ENCODE assay signal across 15 cellular contexts in genomic region chr12:3106564-3106963, GRCh38. TPM values are rescaled to one million over a fixed set of nuclear protein-coding genes. Genes with fewer than 3 reads are reported as not detected.
A peak's percentile ranks its signal among the peaks of the same experiment; 100 is the strongest.
DNase-seq lines count a peak whose midpoint lies in the region; ATAC-seq and TF ChIP-seq lines count a peak whose summit lies in the region.
"Had no signal": no experiment of that assay in that cellular context is flagged by ENCODE, and none has a peak within 500 bp of the region (broad histone marks: within the 10 kb centered on the region; RNA-seq: fewer than 3 reads in every experiment).

No MANE protein-coding gene starts in this region.

- H3K4me3 ChIP-seq in neuronal stem cell (ENCODE audit: low read length in 2 of 2): no peak overlapping the region
- H3K4me3 ChIP-seq: suprapubic skin had no signal

- peaks cover 5% of the 10 kb centered on the region for H3K79me1 ChIP-seq in neuronal stem cell (ENCODE audit: low read depth, low read length)

- peaks cover 9% of the 10 kb centered on the region for H3K27me3 Mint-ChIP-seq in CD4-positive, alpha-beta T cell
- H3K27me3 Mint-ChIP-seq in chondrocyte (ENCODE audit: low read depth): no peaks in the 10 kb centered on the region

- H3K14ac ChIP-seq in neuronal stem cell (ENCODE audit: low read length): no peak overlapping the region

- H3K4me1 Mint-ChIP-seq in CD4-positive, alpha-beta T cell (ENCODE audit: low read depth): peaks cover 15% of the 10 kb centered on the region
- H3K4me1 Mint-ChIP-seq in chondrocyte (ENCODE audit: low read depth): peaks cover 73% of the 10 kb centered on the region

- no peak overlapping the region for H3K4ac ChIP-seq in neuronal stem cell (ENCODE audit: low read length)

- peak overlapping the region; percentile 20 for H3K18ac ChIP-seq in neuronal stem cell (ENCODE audit: low read length)

- no peak overlapping the region for H2BK5ac ChIP-seq in neuronal stem cell (ENCODE audit: low read length)

- peak overlapping the region; percentile 54 for H3K27ac Mint-ChIP-seq in CD4-positive, alpha-beta T cell
- peak overlapping the region; percentile 88 for H3K27ac Mint-ChIP-seq in chondrocyte (ENCODE audit: unreplicated experiment)
- H3K27ac Mint-ChIP-seq: activated T-cell treated with anti-CD3 and anti-CD28 coated beads, Interleukin-2, amount 50 U/mL, for 72 hours; effector memory CD8-positive, alpha-beta T cell had no signal

- no peak overlapping the region for H2BK12ac ChIP-seq in neuronal stem cell (ENCODE audit: low read length)

- H3K9me3 ChIP-seq in CD4-positive, alpha-beta T cell (ENCODE audit: control insufficient read depth, low read length): no peaks in the 10 kb centered on the region
- H3K9me3 ChIP-seq in neuronal stem cell (replicated peaks in 1 of 2; ENCODE audit: control insufficient read depth in 2 of 2, insufficient read depth in 1 of 2, low read depth in 1 of 2, low read length in 2 of 2): no peaks in the 10 kb centered on the region
- H3K9me3 ChIP-seq: suprapubic skin had no signal

- TF ChIP-seq CTCF in CD4-positive, alpha-beta T cell (IDR thresholded peaks at IDR 0.05): no peak
- TF ChIP-seq CTCF in chondrocyte (IDR thresholded peaks at IDR 0.05): no peak

- peak; percentile 32 for ATAC-seq in CD4-positive, alpha-beta T cell (ENCODE audit: poor library complexity)
- ATAC-seq in HG03457 (IDR thresholded peaks at IDR 0.05; ENCODE audit: unreplicated experiment) (no peak), left colon (no peak)
- ATAC-seq: effector memory CD8-positive, alpha-beta T cell; PC-3 had no signal

- no peaks in the 10 kb centered on the region for H3K36me3 ChIP-seq in neuronal stem cell (replicated peaks in 1 of 2; ENCODE audit: control insufficient read depth in 2 of 2, insufficient read depth in 2 of 2, low read length in 2 of 2)
- H3K36me3 ChIP-seq: suprapubic skin had no signal

- no peaks in the 10 kb centered on the region for H3K27me3 ChIP-seq in CD4-positive, alpha-beta T cell (ENCODE audit: control insufficient read depth, insufficient read depth, low read length)
- H3K27me3 ChIP-seq in neuronal stem cell (ENCODE audit: control insufficient read depth in 3 of 3, insufficient read depth in 3 of 3, low read depth in 1 of 3, low read length in 3 of 3): no peaks in the 10 kb centered on the region
- H3K27me3 ChIP-seq: suprapubic skin had no signal

- no peak overlapping the region for H2BK120ac ChIP-seq in neuronal stem cell (ENCODE audit: low read depth, low read length)

- H3K23ac ChIP-seq in neuronal stem cell (ENCODE audit: low read depth, low read length, poor library complexity): no peak overlapping the region

- no peak overlapping the region for H2BK15ac ChIP-seq in neuronal stem cell (ENCODE audit: low read length)

- no peak overlapping the region for H2AFZ ChIP-seq in neuronal stem cell (ENCODE audit: low read length)

- POLR2A ChIA-PET in CD4-positive, alpha-beta T cell (lab: Charles Lee): no interaction called here

- no peaks in the 10 kb centered on the region for H3K36me3 Mint-ChIP-seq in CD4-positive, alpha-beta T cell (ENCODE audit: low read depth)
- peaks cover 4% of the 10 kb centered on the region for H3K36me3 Mint-ChIP-seq in chondrocyte (ENCODE audit: low read depth)

- H4K91ac ChIP-seq in neuronal stem cell (ENCODE audit: low read depth, low read length, poor library complexity): no peak overlapping the region

- H4K8ac ChIP-seq in neuronal stem cell (ENCODE audit: low read depth, low read length): no peak overlapping the region

- CTCF ChIA-PET in CD4-positive, alpha-beta T cell (lab: Charles Lee): no interaction called here

- no peak overlapping the region for H3K27ac ChIP-seq in CD4-positive, alpha-beta T cell (ENCODE audit: low read depth, low read length)
- no peak overlapping the region for H3K27ac ChIP-seq in neuronal stem cell (replicated peaks; ENCODE audit: low read length)
- H3K27ac ChIP-seq: suprapubic skin had no signal

- no CpG with 5 or more reads among the region's 7 CpGs for WGBS in neuronal stem cell (ENCODE audit: extremely low coverage in 2 of 2, insufficient read length in 2 of 2, insufficient replicate concordance in 1 of 2), 2 donors

- H3K9me3 Mint-ChIP-seq in CD4-positive, alpha-beta T cell: no peaks in the 10 kb centered on the region
- H3K9me3 Mint-ChIP-seq in chondrocyte (ENCODE audit: low read depth): no peaks in the 10 kb centered on the region
- H3K9me3 Mint-ChIP-seq: activated T-cell treated with anti-CD3 and anti-CD28 coated beads, Interleukin-2, amount 50 U/mL, for 72 hours; effector memory CD8-positive, alpha-beta T cell had no signal

- no peak for DNase-seq in CD4-positive, alpha-beta T cell
- DNase-seq in NAMALWA (ENCODE audit: low spot score): peak; percentile 13
- DNase-seq in chondrocyte (ENCODE audit: low spot score): no peak
- no peak for DNase-seq in neuronal stem cell (ENCODE audit: low spot score)
- DNase-seq in hypothalamus (lab: John Stamatoyannopoulos, UW): no peak
- no peak for DNase-seq in left colon
- DNase-seq: activated naive CD4-positive, alpha-beta T cell treated with anti-CD3 and anti-CD28 coated beads, Interleukin-2, amount 50 U/mL, for 16 hours; activated T-cell treated with anti-CD3 and anti-CD28 coated beads, Interleukin-2, amount 50 U/mL, for 72 hours; Calu3; effector memory CD8-positive, alpha-beta T cell; NCI-H1105; NCI-H748 treated with DMSO at 0.1 percent for 48 hours; PC-3 had no signal

- H3K4me2 ChIP-seq in neuronal stem cell (ENCODE audit: insufficient read depth, low read length, poor library complexity, severe bottlenecking): no peak overlapping the region

- no peak overlapping the region for H3K4me3 Mint-ChIP-seq in CD4-positive, alpha-beta T cell
- peak overlapping the region; percentile 29 for H3K4me3 Mint-ChIP-seq in chondrocyte (ENCODE audit: unreplicated experiment)
- H3K4me3 Mint-ChIP-seq: activated T-cell treated with anti-CD3 and anti-CD28 coated beads, Interleukin-2, amount 50 U/mL, for 72 hours; effector memory CD8-positive, alpha-beta T cell had no signal

- peaks cover 15 to 26% of the 10 kb centered on the region in 2 donors for H3K4me1 ChIP-seq in neuronal stem cell (ENCODE audit: control insufficient read depth in 2 of 2, insufficient read depth in 1 of 2, low read depth in 1 of 2, low read length in 2 of 2)

- H3K9ac ChIP-seq in neuronal stem cell (ENCODE audit: low read depth, low read length, poor library complexity): no peak overlapping the region

- intact Hi-C loops in CD4-positive, alpha-beta T cell (cut with DNase I, micrococcal nuclease): no loop called here
- intact Hi-C loops in left colon (cut with DNase I, micrococcal nuclease): no loop called here

- H2AK5ac ChIP-seq in neuronal stem cell (ENCODE audit: low read depth, low read length): no peak overlapping the region

RNA-seq across cellular contexts. Expression of gene TSPAN9, which starts 29.4 kb away (rescaled TPM):
- total RNA-seq in CD4-positive, alpha-beta T cell: 1 to 10 TPM in 1 of 2 experiments, under 1 TPM in 1; 0.82 to 1.3 TPM
- total RNA-seq in chondrocyte (50.4 to 98.1 TPM (median 54.4 TPM) in 3 replicates), left colon (1 to 10 TPM; 7.1 to 9.6 TPM)
- 12.5 TPM for polyA plus RNA-seq in neuronal stem cell (2013, experiment 1 of 2)
- polyA plus RNA-seq in neuronal stem cell (2013, experiment 2 of 2): 12.5 TPM
